8 cellular contexts compared by ENCODE assay signal in the genomic region with DNA sequence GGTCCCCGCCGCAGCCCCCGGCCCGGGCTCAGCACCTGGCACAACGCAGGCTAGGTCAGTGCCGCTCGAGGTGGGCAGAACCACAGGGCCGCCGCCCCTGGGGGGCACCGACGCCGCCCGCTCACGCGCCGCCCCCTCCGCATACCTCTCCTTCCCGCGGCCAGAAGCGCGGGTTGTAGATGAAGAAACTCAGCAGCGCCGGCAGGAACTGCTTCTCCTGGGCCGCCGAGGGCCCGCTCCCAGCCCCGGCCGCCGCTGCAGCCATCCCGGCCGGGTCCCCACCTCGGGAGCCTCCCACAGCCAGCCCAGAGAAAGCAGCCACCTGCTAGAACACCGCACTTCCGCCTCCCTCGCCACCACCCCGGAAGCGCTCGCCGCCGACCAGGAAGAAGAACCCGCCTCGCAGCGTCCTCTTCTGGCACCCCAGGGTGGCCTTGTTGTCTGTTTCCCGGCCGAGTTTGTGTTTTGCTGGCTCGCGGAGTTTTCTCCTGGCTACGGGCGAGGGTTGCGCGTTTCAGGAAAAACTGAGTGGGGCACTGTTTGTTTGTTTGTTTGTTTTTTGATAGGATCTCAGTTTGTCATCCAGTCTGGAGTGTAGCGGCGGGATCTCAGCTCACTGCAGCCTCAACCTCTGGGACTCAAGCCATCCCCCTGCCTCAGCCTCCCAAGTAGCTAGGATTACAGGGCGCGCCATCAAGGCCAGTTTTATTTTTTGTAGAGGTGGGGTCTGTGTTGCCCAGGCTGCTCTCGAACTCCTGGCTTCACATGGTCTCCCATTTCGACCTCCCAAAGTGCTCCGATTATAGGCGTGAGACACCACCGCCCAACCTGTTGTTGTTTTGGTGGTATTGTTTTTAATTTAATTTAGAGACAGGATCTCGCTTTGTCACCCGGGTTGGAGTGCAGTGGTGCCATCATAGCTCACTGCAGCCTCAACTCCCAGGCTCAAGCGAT. TPM values are rescaled to one million over a fixed set of nuclear protein-coding genes. Genes with fewer than 3 reads are reported as not detected.
DNase-seq lines count a peak whose midpoint lies in the region; ATAC-seq, FAIRE-seq and TF ChIP-seq lines count a peak whose summit lies in the region.

No MANE protein-coding gene starts in this region.

- H3K4me1 Mint-ChIP-seq in progenitor cell of endocrine pancreas (ENCODE audit: low read depth) = peaks cover 6% of the 10 kb centered on the region

- H3K4me1 ChIP-seq in adrenal gland (replicated peaks in 1 of 2) = peaks cover 0 to 6% of the 10 kb centered on the region in 2 donors

- peak overlapping the region in 3 of 5 donors; percentile 60 to 74 (median 71) for H3K27ac ChIP-seq in adrenal gland

- peak overlapping the region; percentile 96 for H3K27ac Mint-ChIP-seq in progenitor cell of endocrine pancreas

- H3K36me3 Mint-ChIP-seq in progenitor cell of endocrine pancreas (ENCODE audit: insufficient read depth) = peaks cover 10% of the 10 kb centered on the region

- TF ChIP-seq POLR2A in adrenal gland (IDR thresholded peaks at IDR 0.05) = peak in 1 of 2 donors; percentile 19

- peak overlapping the region; percentile 94 for H3K4me3 Mint-ChIP-seq in progenitor cell of endocrine pancreas (ENCODE audit: low read depth)

- no peaks in the 10 kb centered on the region for H3K27me3 ChIP-seq in adrenal gland

- H3K9me3 Mint-ChIP-seq in progenitor cell of endocrine pancreas (ENCODE audit: low read depth) = peaks cover 3% of the 10 kb centered on the region

- no peaks in the 10 kb centered on the region for H3K9me3 ChIP-seq in adrenal gland (replicated peaks in 1 of 3)

- 13 to 54% (median 20%) methylated on average over 15 to 63 of the region's 63 CpGs for WGBS in adrenal gland, 4 donors

- TF ChIP-seq CTCF in GM12872 (IDR thresholded peaks at IDR 0.05; ENCODE audit: insufficient read depth, low read depth, low read length) (peak; percentile 70), adrenal gland (IDR thresholded peaks at IDR 0.05) (no peak), progenitor cell of endocrine pancreas (IDR thresholded peaks at IDR 0.05; ENCODE audit: unreplicated experiment) (peak; percentile 20)

- intact Hi-C loops in adrenal gland (cut with DNase I) = no loop called here
- intact Hi-C loops in left cardiac atrium (cut with DNase I) = no loop called here

- peaks cover 3% of the 10 kb centered on the region for H3K27me3 Mint-ChIP-seq in progenitor cell of endocrine pancreas

- peak; percentile 99 for ATAC-seq in HG02571 (IDR thresholded peaks at IDR 0.05; ENCODE audit: unreplicated experiment)
- ATAC-seq in left cardiac atrium = peak; percentile 97 to 98

- H3K4me3 ChIP-seq in adrenal gland = peak overlapping the region; percentile 71 to 98 (median 84)

- FAIRE-seq in urothelium cell line (lab: Jason Lieb, UNC) = no peak

- no peaks in the 10 kb centered on the region for H3K36me3 ChIP-seq in adrenal gland (replicated peaks in 1 of 2)

- DNase-seq in NCI-H1048 (lab: John Stamatoyannopoulos, UW) (peak; percentile 79), SW 1271 (lab: John Stamatoyannopoulos, UW) (peak; percentile 53 to 74), adrenal gland (peak; percentile 74 to 86 (median 81)), left cardiac atrium (peak; percentile 83), progenitor cell of endocrine pancreas (ENCODE audit: low spot score, unreplicated experiment) (peak; percentile 26), urothelium cell line (ENCODE audit: low spot score) (peak; percentile 96)

RNA-seq across cellular contexts. Expression of gene OCM2, which starts 17.7 kb away (rescaled TPM):
- total RNA-seq in adrenal gland (not detected), left cardiac atrium (not detected), progenitor cell of endocrine pancreas (not detected in 2 replicates)
- not detected for polyA plus RNA-seq in adrenal gland

Comparison
In these comparisons a context has a peak if more than half of its experiments do, and no peak if none do; other contexts are left out.
1. Peak in every context shown above with its lines: DNase-seq, ATAC-seq, H3K4me3 ChIP-seq and H3K27ac ChIP-seq.
2. CTCF ChIP-seq: peak in GM12872 (single experiment) and progenitor cell of endocrine pancreas (single experiment); none in adrenal gland (0 of 6).
3. DNase-seq: peak in every context shown above with its lines; median percentile 96 in urothelium cell line; 83 in left cardiac atrium; 81 in adrenal gland; 79 in NCI-H1048; 64 in SW 1271; 26 in progenitor cell of endocrine pancreas.